In the genomic region with DNA sequence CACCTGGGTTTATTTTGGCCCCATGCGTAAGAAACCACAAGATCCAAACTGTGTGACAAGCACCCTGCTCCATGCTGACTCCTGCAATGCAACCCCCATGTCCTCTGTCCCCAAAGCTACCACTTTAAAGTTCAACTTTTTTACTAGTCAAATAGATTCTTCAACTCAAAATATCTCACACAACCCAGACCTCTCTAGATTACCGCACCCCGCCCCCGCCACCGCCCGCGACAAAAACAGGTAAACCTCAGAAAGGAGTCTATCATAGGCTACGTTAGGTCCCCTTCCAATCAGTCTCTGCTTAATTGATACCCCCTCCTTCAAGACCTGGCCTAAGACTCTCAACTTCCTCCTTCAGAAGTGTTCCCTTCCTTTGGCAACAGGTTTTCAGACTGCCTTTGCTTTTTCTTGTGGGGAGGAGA, we compare ENCODE assay signal across 8 cellular contexts. TPM values are rescaled to one million over a fixed set of nuclear protein-coding genes. Genes with fewer than 3 reads are reported as not detected.
DNase-seq lines count a peak whose midpoint lies in the region; ATAC-seq lines count a peak whose summit lies in the region.

No MANE protein-coding gene starts in this region.

- peaks cover 0 to 5% (median 0%) of the 10 kb centered on the region in 7 donors for H3K9me3 Mint-ChIP-seq in CD4-positive, CD25-positive, alpha-beta regulatory T cell
- H3K9me3 Mint-ChIP-seq in stimulated activated naive B cell treated with anti-CD40 and anti-IgM and Interleukin-4, amounts not matched to agents 10 μg/mL and 1 μg/mL and 100 μg/mL, for 72 hours: peaks cover 0 to 2% of the 10 kb centered on the region in 2 donors

- peak; percentile 56 to 80 (median 62) for DNase-seq in CD4-positive, CD25-positive, alpha-beta regulatory T cell
- DNase-seq in RKO (ENCODE audit: low spot score) (peak; percentile 30), left lobe of liver (ENCODE audit: low spot score) (peak; percentile 48), globus pallidus (ENCODE audit: low spot score) (no peak), NCI-H1930 (lab: John Stamatoyannopoulos, UW) (no peak)
- DNase-seq in stimulated activated naive B cell treated with anti-CD40 and anti-IgM and Interleukin-4, amounts not matched to agents 10 μg/mL and 1 μg/mL and 100 μg/mL, for 72 hours: no peak

- H3K27me3 ChIP-seq in CD4-positive, CD25-positive, alpha-beta regulatory T cell (ENCODE audit: control insufficient read depth, insufficient read depth, low read length): no peaks in the 10 kb centered on the region

- peaks cover 66% of the 10 kb centered on the region for H3K4me1 ChIP-seq in CD4-positive, CD25-positive, alpha-beta regulatory T cell (ENCODE audit: control insufficient read depth, insufficient read depth, low read length, poor library complexity, severe bottlenecking)

- peaks cover 26% of the 10 kb centered on the region for H3K27me3 Mint-ChIP-seq in CD4-positive, CD25-positive, alpha-beta regulatory T cell
- H3K27me3 Mint-ChIP-seq in stimulated activated naive B cell treated with anti-CD40 and anti-IgM and Interleukin-4, amounts not matched to agents 10 μg/mL and 1 μg/mL and 100 μg/mL, for 72 hours: peaks cover 4 to 7% of the 10 kb centered on the region in 2 donors

- peak in 1 of 2 donors; percentile 5 for ATAC-seq in CD4-positive, CD25-positive, alpha-beta regulatory T cell (ENCODE audit: low read depth in 2 of 2)
- ATAC-seq in left lobe of liver: no peak
- no peak for ATAC-seq in stimulated activated naive B cell treated with anti-CD40 and anti-IgM and Interleukin-4, amounts not matched to agents 10 μg/mL and 1 μg/mL and 100 μg/mL, for 72 hours (replicated peaks)
- ATAC-seq in HG03342 (IDR thresholded peaks at IDR 0.05; ENCODE audit: unreplicated experiment): no peak

- H3K36me3 Mint-ChIP-seq in CD4-positive, CD25-positive, alpha-beta regulatory T cell: peaks cover 41% of the 10 kb centered on the region
- H3K36me3 Mint-ChIP-seq in stimulated activated naive B cell treated with anti-CD40 and anti-IgM and Interleukin-4, amounts not matched to agents 10 μg/mL and 1 μg/mL and 100 μg/mL, for 72 hours: peaks cover 68 to 88% of the 10 kb centered on the region in 2 donors

- H3K9me3 ChIP-seq in CD4-positive, CD25-positive, alpha-beta regulatory T cell (ENCODE audit: control insufficient read depth in 2 of 2, low read length in 2 of 2): no peaks in the 10 kb centered on the region

- peaks cover 25% of the 10 kb centered on the region for H3K36me3 ChIP-seq in CD4-positive, CD25-positive, alpha-beta regulatory T cell (ENCODE audit: control insufficient read depth, insufficient read depth, low read length)

- H3K4me1 Mint-ChIP-seq in CD4-positive, CD25-positive, alpha-beta regulatory T cell: peaks cover 11 to 57% (median 41%) of the 10 kb centered on the region in 4 donors
- H3K4me1 Mint-ChIP-seq in stimulated activated naive B cell treated with anti-CD40 and anti-IgM and Interleukin-4, amounts not matched to agents 10 μg/mL and 1 μg/mL and 100 μg/mL, for 72 hours: peaks cover 51 to 81% of the 10 kb centered on the region in 2 donors

- H3K27ac Mint-ChIP-seq in CD4-positive, CD25-positive, alpha-beta regulatory T cell: peak overlapping the region; percentile 96 to 100 (median 100)
- peak overlapping the region; percentile 100 for H3K27ac Mint-ChIP-seq in stimulated activated naive B cell treated with anti-CD40 and anti-IgM and Interleukin-4, amounts not matched to agents 10 μg/mL and 1 μg/mL and 100 μg/mL, for 72 hours

- peak overlapping the region; percentile 95 to 100 (median 98) for H3K4me3 Mint-ChIP-seq in CD4-positive, CD25-positive, alpha-beta regulatory T cell
- peak overlapping the region; percentile 96 to 99 for H3K4me3 Mint-ChIP-seq in stimulated activated naive B cell treated with anti-CD40 and anti-IgM and Interleukin-4, amounts not matched to agents 10 μg/mL and 1 μg/mL and 100 μg/mL, for 72 hours

- H3K27ac ChIP-seq in CD4-positive, CD25-positive, alpha-beta regulatory T cell (ENCODE audit: insufficient read depth, low read length, poor library complexity, severe bottlenecking): peak overlapping the region; percentile 99
- peak overlapping the region; percentile 75 for H3K27ac ChIP-seq in angular gyrus (ENCODE audit: low read depth, low read length)

- peak overlapping the region; percentile 99 for H3K4me3 ChIP-seq in CD4-positive, CD25-positive, alpha-beta regulatory T cell (ENCODE audit: low read depth, low read length)

RNA-seq across cellular contexts. Expression of a gene that starts 2.2 kb away (rescaled TPM):
- total RNA-seq in CD4-positive, CD25-positive, alpha-beta regulatory T cell: 200 TPM
- polyA plus RNA-seq in CD4-positive, CD25-positive, alpha-beta regulatory T cell: 100 to 1,000 TPM in 2 of 4 donors, 10 to 100 TPM in 2; 78.5 to 116 (median 105) TPM
- total RNA-seq in left lobe of liver: 236 TPM

Comparison
In these comparisons a context has a peak if more than half of its experiments do, and no peak if none do; other contexts are left out.
1. DNase-seq: peak in CD4-positive, CD25-positive, alpha-beta regulatory T cell (3 of 3), RKO (single experiment) and left lobe of liver (single experiment); none in stimulated activated naive B cell treated with anti-CD40 and anti-IgM and Interleukin-4, amounts not matched to agents 10 μg/mL and 1 μg/mL and 100 μg/mL, for 72 hours (single experiment), globus pallidus (single experiment) and NCI-H1930 (0 of 2).